32 cellular contexts compared by ENCODE assay signal in genomic region chr12:95243497-95244183, GRCh38.
"Had no signal": no experiment of that assay in that cellular context is flagged by ENCODE, and none has a peak within 500 bp of the region (broad histone marks: within the 10 kb centered on the region; RNA-seq: fewer than 3 reads in every experiment).

No MANE protein-coding gene starts in this region.

- H3K27ac ChIP-seq: cardiac muscle cell, Peyer's patch, WERI-Rb-1 had no signal

- H3K4me3 Mint-ChIP-seq: activated CD4-positive, alpha-beta T cell treated with anti-CD3 and anti-CD28 coated beads, Interleukin-2, amount 10 ng/mL, durations not matched to agents 24 days and 14 days; activated CD8-positive, alpha-beta T cell treated with anti-CD3 and anti-CD28 coated beads for 36 hours; activated naive CD8-positive, alpha-beta T cell treated with anti-CD3 and anti-CD28 coated beads for 36 hours; activated T-cell treated with anti-CD3 and anti-CD28 coated beads, Interleukin-2, amount 50 U/mL, for 72 hours; activated T-helper 17 cell treated with anti-CD3 and anti-CD28 coated beads, Interleukin-2, amount 50 U/mL, for 72 hours; central memory CD8-positive, alpha-beta T cell had no signal

- H3K9me3 Mint-ChIP-seq: activated CD4-positive, alpha-beta T cell treated with anti-CD3 and anti-CD28 coated beads, Interleukin-2, amount 10 ng/mL, durations not matched to agents 24 days and 14 days; activated CD8-positive, alpha-beta T cell treated with anti-CD3 and anti-CD28 coated beads for 36 hours; activated naive CD8-positive, alpha-beta T cell treated with anti-CD3 and anti-CD28 coated beads for 36 hours; activated T-cell treated with anti-CD3 and anti-CD28 coated beads, Interleukin-2, amount 50 U/mL, for 72 hours; activated T-helper 17 cell treated with anti-CD3 and anti-CD28 coated beads, Interleukin-2, amount 50 U/mL, for 72 hours; central memory CD8-positive, alpha-beta T cell had no signal

- H3K27ac Mint-ChIP-seq: activated CD4-positive, alpha-beta T cell treated with anti-CD3 and anti-CD28 coated beads, Interleukin-2, amount 10 ng/mL, durations not matched to agents 24 days and 14 days; activated CD8-positive, alpha-beta T cell treated with anti-CD3 and anti-CD28 coated beads for 36 hours; activated naive CD8-positive, alpha-beta T cell treated with anti-CD3 and anti-CD28 coated beads for 36 hours; activated T-cell treated with anti-CD3 and anti-CD28 coated beads, Interleukin-2, amount 50 U/mL, for 72 hours; activated T-helper 17 cell treated with anti-CD3 and anti-CD28 coated beads, Interleukin-2, amount 50 U/mL, for 72 hours had no signal

- H3K9me3 ChIP-seq: ascending aorta, Peyer's patch had no signal

- H3K27me3 ChIP-seq: ascending aorta, cardiac muscle cell, Peyer's patch had no signal

- H3K4me3 ChIP-seq: ascending aorta, cardiac muscle cell, Peyer's patch had no signal

- H3K27me3 Mint-ChIP-seq: activated CD4-positive, alpha-beta T cell treated with anti-CD3 and anti-CD28 coated beads, Interleukin-2, amount 10 ng/mL, durations not matched to agents 24 days and 14 days; activated CD8-positive, alpha-beta T cell treated with anti-CD3 and anti-CD28 coated beads for 36 hours; activated naive CD8-positive, alpha-beta T cell treated with anti-CD3 and anti-CD28 coated beads for 36 hours; activated T-helper 17 cell treated with anti-CD3 and anti-CD28 coated beads, Interleukin-2, amount 50 U/mL, for 72 hours; central memory CD8-positive, alpha-beta T cell had no signal

- ATAC-seq: activated CD8-positive, alpha-beta T cell treated with anti-CD3 and anti-CD28 coated beads for 36 hours; activated T-cell treated with anti-CD3 and anti-CD28 coated beads, Interleukin-2, amount 50 U/mL, for 72 hours; activated T-helper 17 cell treated with anti-CD3 and anti-CD28 coated beads, Interleukin-2, amount 50 U/mL, for 72 hours; PC-3 had no signal

- H3K4me1 ChIP-seq: Peyer's patch had no signal

- DNase-seq: activated CD4-positive, alpha-beta T cell treated with anti-CD3 and anti-CD28 coated beads, Interleukin-2, amount 10 ng/mL, durations not matched to agents 24 days and 14 days; activated CD4-positive, alpha-beta T cell treated with anti-CD3 and anti-CD28 coated beads, Interleukin-2, amount 50 U/mL, for 4 hours; activated CD8-positive, alpha-beta T cell treated with anti-CD3 and anti-CD28 coated beads for 36 hours; activated effector memory CD4-positive, alpha-beta T cell treated with anti-CD3 and anti-CD28 coated beads, Interleukin-2, amount 50 U/mL, for 16 hours; activated naive CD4-positive, alpha-beta T cell; activated naive CD4-positive, alpha-beta T cell treated with anti-CD3 and anti-CD28 coated beads, Interleukin-2, amount 50 U/mL, for 16 hours; activated naive CD8-positive, alpha-beta T cell treated with anti-CD3 and anti-CD28 coated beads for 36 hours; activated T-cell treated with anti-CD3 and anti-CD28 coated beads, Interleukin-2, amount 50 U/mL, for 1 hour; activated T-cell treated with anti-CD3 and anti-CD28 coated beads, Interleukin-2, amount 50 U/mL, for 72 hours; amygdala; Kasumi-1; NCI-H1092 treated with DMSO at 0.1 percent for 48 hours; NCI-H146; NCI-H187; NCI-H2029 treated with DMSO at 0.1 percent for 48 hours; NCI-H345; NCI-H510A; NCI-H526; NCI-H748 treated with DMSO at 0.1 percent for 48 hours; NK-92 treated with Interleukin-12 subunit alpha and Interleukin-12 subunit beta, amount 100 ng/mL, for 24 hours; PC-3; Peyer's patch; Right ventricle myocardium superior; SW 1271; T-helper 1 cell; T-helper 2 cell; T-helper 9 cell; WERI-Rb-1 had no signal
